Comparison of ENCODE assay signal across 7 cellular contexts in genomic region chr2:234951386-234952269, GRCh38. TPM values are rescaled to one million over a fixed set of nuclear protein-coding genes. Genes with fewer than 3 reads are reported as not detected.
DNase-seq lines count a peak whose midpoint lies in the region; ATAC-seq and TF ChIP-seq lines count a peak whose summit lies in the region.

SH3BP4 (plus strand) TSS chr2:234952017; CDS start chr2:235035003, 82,986 bp downstream.

- peaks cover 12% of the 10 kb centered on the region for H3K4me1 Mint-ChIP-seq in activated naive CD4-positive, alpha-beta T cell treated with anti-CD3 and anti-CD28 coated beads, Interleukin-2, amount 50 U/mL, for 24 hours

- H3K79me2 ChIP-seq in GM23248 (ENCODE audit: insufficient read depth) (peaks cover 51% of the 10 kb centered on the region), neural cell (replicated peaks; ENCODE audit: insufficient read depth, low read length) (peaks cover 44% of the 10 kb centered on the region)

- TF ChIP-seq EP300 in neural cell (conservative IDR thresholded peaks at IDR 0.05; ENCODE audit: poor library complexity, severe bottlenecking) (no peak), tibial nerve (IDR thresholded peaks at IDR 0.05) (no peak)

- TF ChIP-seq POLR2A in tibial nerve (IDR thresholded peaks at IDR 0.05) = peak in 1 of 2 donors; percentile 36

- H3K9ac ChIP-seq in GM23248 = peak within 1 kb of the TSS; percentile 99
- peak within 1 kb of the TSS; percentile 62 for H3K9ac ChIP-seq in neural cell (ENCODE audit: low read length)

- no peak for ATAC-seq in HG02759 (IDR thresholded peaks at IDR 0.05; ENCODE audit: unreplicated experiment)

- H2AFZ ChIP-seq in GM23248 (peak within 1 kb of the TSS; percentile 64), neural cell (ENCODE audit: low read depth, low read length) (peak within 1 kb of the TSS; percentile 40)

- peak within 1 kb of the TSS; percentile 84 for H3K4me3 Mint-ChIP-seq in activated naive CD4-positive, alpha-beta T cell treated with anti-CD3 and anti-CD28 coated beads, Interleukin-2, amount 50 U/mL, for 24 hours

- H3F3A ChIP-seq in GM23248 (ENCODE audit: insufficient read depth) = peaks cover 46% of the 10 kb centered on the region
- no peaks in the 10 kb centered on the region for H3F3A ChIP-seq in neural cell (ENCODE audit: insufficient read depth, low read length, poor library complexity, severe bottlenecking)

- TF ChIP-seq CTCF in neural cell (IDR thresholded peaks at IDR 0.05; ENCODE audit: poor library complexity, severe bottlenecking) (no peak), tibial nerve (IDR thresholded peaks at IDR 0.05) (no peak)

- H3K4me2 ChIP-seq in GM23248 (ENCODE audit: unreplicated experiment) (peak within 1 kb of the TSS; percentile 100), neural cell (ENCODE audit: low read length) (peak within 1 kb of the TSS; percentile 52)

- DNase-seq in GM23248 = peak; percentile 92
- DNase-seq in NCI-H460 (ENCODE audit: extremely low read depth, low read depth) = peak; percentile 52
- peak; percentile 89 for DNase-seq in globus pallidus (ENCODE audit: low spot score)
- peak; percentile 69 to 70 for DNase-seq in tibial nerve (ENCODE audit: low spot score in 2 of 2)

- TF ChIP-seq RAD21 in neural cell (conservative IDR thresholded peaks at IDR 0.05) = peak; percentile 13

- no peaks in the 10 kb centered on the region for H3K9me3 Mint-ChIP-seq in activated naive CD4-positive, alpha-beta T cell treated with anti-CD3 and anti-CD28 coated beads, Interleukin-2, amount 50 U/mL, for 24 hours

- H3K27ac ChIP-seq in GM23248 (peak within 1 kb of the TSS; percentile 96), neural cell (ENCODE audit: low read length) (no peak within 1 kb of the TSS), tibial nerve (peak within 1 kb of the TSS; percentile 72 to 88 (median 84))

- H3K36me3 ChIP-seq in GM23248 (ENCODE audit: low read depth) (no peaks in the 10 kb centered on the region), neural cell (ENCODE audit: insufficient read depth, low read length) (no peaks in the 10 kb centered on the region), tibial nerve (no peaks in the 10 kb centered on the region)

- H3K9me3 ChIP-seq in GM23248 (ENCODE audit: low read depth) = no peaks in the 10 kb centered on the region
- H3K9me3 ChIP-seq in neural cell (ENCODE audit: low read length) = no peaks in the 10 kb centered on the region
- no peaks in the 10 kb centered on the region for H3K9me3 ChIP-seq in tibial nerve

- H3K36me3 Mint-ChIP-seq in activated naive CD4-positive, alpha-beta T cell treated with anti-CD3 and anti-CD28 coated beads, Interleukin-2, amount 50 U/mL, for 24 hours = no peaks in the 10 kb centered on the region

- H3K9me2 ChIP-seq in GM23248 (ENCODE audit: insufficient read depth) (no peaks in the 10 kb centered on the region), neural cell (ENCODE audit: insufficient read depth, low read length) (no peaks in the 10 kb centered on the region)

- in situ Hi-C loops in GM23248 (cut with MboI) = loop anchor here (25.0 kb wide), 1 partner anchor 389 kb away; no protein-coding TSS in a partner anchor

- no peaks in the 10 kb centered on the region for H3K27me3 ChIP-seq in GM23248 (replicated peaks; ENCODE audit: insufficient read depth)
- no peaks in the 10 kb centered on the region for H3K27me3 ChIP-seq in neural cell (ENCODE audit: insufficient read depth, low read depth, low read length)
- peaks cover 0 to 21% of the 10 kb centered on the region in 2 donors for H3K27me3 ChIP-seq in tibial nerve

- H4K20me1 ChIP-seq in GM23248 (ENCODE audit: insufficient read depth) = peaks cover 1% of the 10 kb centered on the region; the same call in 1 of the 2 replicates
- H4K20me1 ChIP-seq in neural cell (ENCODE audit: insufficient read depth) = no peaks in the 10 kb centered on the region

- H3K27me3 Mint-ChIP-seq in activated naive CD4-positive, alpha-beta T cell treated with anti-CD3 and anti-CD28 coated beads, Interleukin-2, amount 50 U/mL, for 24 hours = peaks cover 46% of the 10 kb centered on the region

- WGBS in GM23248 (ENCODE audit: low coverage in 1 of 2, low lambda C conversion rate in 2 of 2, missing lambda C conversion rate in 2 of 2), 2 experiments = 1% methylated on average over 60 to 82 of the region's 113 CpGs
- WGBS in tibial nerve, 2 donors = 0 to 2% methylated on average over 27 to 33 of the region's 113 CpGs

- peaks cover 47% of the 10 kb centered on the region for H3K4me1 ChIP-seq in GM23248 (ENCODE audit: insufficient read depth)
- H3K4me1 ChIP-seq in tibial nerve = peaks cover 0 to 42% (median 6%) of the 10 kb centered on the region in 4 donors

- peak within 1 kb of the TSS; percentile 93 for H3K4me3 ChIP-seq in GM23248
- peak within 1 kb of the TSS; percentile 90 for H3K4me3 ChIP-seq in neural cell (ENCODE audit: low read length)
- peak within 1 kb of the TSS; percentile 54 to 92 (median 76) for H3K4me3 ChIP-seq in tibial nerve

- no peak within 1 kb of the TSS for H3K27ac Mint-ChIP-seq in activated naive CD4-positive, alpha-beta T cell treated with anti-CD3 and anti-CD28 coated beads, Interleukin-2, amount 50 U/mL, for 24 hours

TF ChIP-seq in neural cell, 6 proteins besides CTCF, POLR2A, EP300 and RAD21:
- TF ChIP-seq POLR2AphosphoS5 (IDR thresholded peaks at IDR 0.05) = no peak

RNA-seq across cellular contexts. Expression of gene SH3BP4, which starts in this region (rescaled TPM):
- total RNA-seq in GM23248 (2014; rRNA removed; shearing (Covaris generic)) = 96.0 and 100 TPM in 2 replicates
- polyA plus RNA-seq in GM23248 (2016; fragmentation: Nextera tagmentation; extraction: Ambion mirVana) (59.3 and 59.5 TPM in 2 replicates), neural cell (3.1 and 3.3 TPM in 2 replicates)
- total RNA-seq in NCI-H460 (2014; rRNA removed; shearing (Covaris generic)) = 28.2 and 36.9 TPM in 2 replicates
- 9.6 and 10.6 TPM in 2 replicates for polyA plus RNA-seq in NCI-H460 (2014; cell fraction: nucleus; rRNA removed)
- polyA minus RNA-seq in neural cell = 7.5 TPM in 2 replicates
- total RNA-seq in tibial nerve = 10 to 100 TPM; 19.2 to 31.8 (median 24.3) TPM

Comparison
In these comparisons a context has a peak if more than half of its experiments do, and no peak if none do; other contexts are left out.
1. RNA of gene SH3BP4 (polyA plus RNA-seq): 59.3 to 59.5 TPM in GM23248; 3.1 to 3.3 TPM in neural cell; every median in the first group is over 10 times any median in the second.
2. Peak in every context shown above with its lines, with median percentiles within 50 percentile points of each other: DNase-seq and H3K4me3 ChIP-seq.